ENCODE assay signal across 29 cellular contexts in the genomic region with DNA sequence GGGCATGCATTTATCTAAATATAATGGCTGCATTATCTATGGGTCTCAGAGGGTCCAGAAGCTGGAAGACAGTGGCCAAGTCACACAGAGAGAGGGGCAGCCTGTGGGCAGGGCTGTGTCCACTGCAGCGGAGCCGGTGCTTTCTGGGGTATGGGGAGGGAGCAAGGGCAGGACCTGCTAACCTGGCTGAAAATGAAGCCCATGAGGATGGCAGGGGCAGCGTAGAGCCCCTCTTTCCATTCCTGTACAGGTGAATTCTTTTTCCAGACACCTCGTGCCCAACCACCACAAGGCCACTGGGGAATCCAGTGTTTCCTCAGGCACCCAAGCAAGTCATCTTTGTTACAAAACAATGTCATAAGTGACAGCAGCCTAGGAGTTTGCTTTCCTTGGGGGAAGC.
"Had no signal": no experiment of that assay in that cellular context is flagged by ENCODE, and none has a peak within 500 bp of the region (broad histone marks: within the 10 kb centered on the region; RNA-seq: fewer than 3 reads in every experiment).

No MANE protein-coding gene starts in this region.

- ATAC-seq: activated CD4-positive, CD25-positive, alpha-beta regulatory T cell treated with anti-CD3 and anti-CD28 coated beads, Interleukin-2, amount 50 U/mL, for 24 hours; activated CD8-positive, alpha-beta T cell treated with anti-CD3 and anti-CD28 coated beads for 36 hours; activated T-cell treated with anti-CD3 and anti-CD28 coated beads, Interleukin-2, amount 50 U/mL, for 72 hours; esophagus mucosa; foreskin keratinocyte; gastrocnemius medialis; T-helper 17 cell had no signal

- H3K36me3 Mint-ChIP-seq: activated naive CD8-positive, alpha-beta T cell had no signal

- DNase-seq: activated B cell treated with CpG ODN at 0.5 μM for 24 hours; activated CD4-positive, alpha-beta T cell treated with anti-CD3 and anti-CD28 coated beads for 48 hours; activated CD4-positive, alpha-beta T cell treated with anti-CD3 and anti-CD28 coated beads, Interleukin-2, amount 50 U/mL, for 1 hour; activated CD4-positive, alpha-beta T cell treated with anti-CD3 and anti-CD28 coated beads, Interleukin-2, amount 50 U/mL, for 48 hours; activated CD8-positive, alpha-beta memory T cell treated with anti-CD3 and anti-CD28 coated beads for 24 hours; activated CD8-positive, alpha-beta memory T cell treated with anti-CD3 and anti-CD28 coated beads, Interleukin-2, amount 50 U/mL, for 4 hours; activated CD8-positive, alpha-beta T cell treated with anti-CD3 and anti-CD28 coated beads for 36 hours; activated gamma-delta T cell treated with Interleukin-2 at 50 U/mL for 16 hours; activated naive CD4-positive, alpha-beta T cell treated with anti-CD3 and anti-CD28 coated beads, Interleukin-2, amount 50 U/mL, for 16 hours; activated naive CD4-positive, alpha-beta T cell treated with Interleukin-2 at 50 U/mL for 16 hours; activated T-cell treated with anti-CD3 and anti-CD28 coated beads for 4 hours; activated T-cell treated with anti-CD3 and anti-CD28 coated beads, Interleukin-2, amount 50 U/mL, for 24 hours; activated T-cell treated with anti-CD3 and anti-CD28 coated beads, Interleukin-2, amount 50 U/mL, for 72 hours; amniotic stem cell; anterior cingulate cortex; brain microvascular endothelial cell; effector memory CD4-positive, alpha-beta T cell; endodermal cell; foreskin keratinocyte; gastrocnemius medialis; T-helper 1 cell; T-helper 17 cell; T1000; WERI-Rb-1 had no signal

- H3K27ac Mint-ChIP-seq: activated B cell treated with CpG ODN at 0.5 μM for 24 hours; activated CD8-positive, alpha-beta T cell treated with anti-CD3 and anti-CD28 coated beads for 36 hours; activated naive CD8-positive, alpha-beta T cell; activated T-cell treated with anti-CD3 and anti-CD28 coated beads, Interleukin-2, amount 50 U/mL, for 24 hours; activated T-cell treated with anti-CD3 and anti-CD28 coated beads, Interleukin-2, amount 50 U/mL, for 72 hours; endodermal cell; T-helper 17 cell; T-helper 2 cell treated with Interferon-gamma antibody and Interleukin-4, amounts not matched to agents 5 μg/mL and 100 μg/mL, for 36 hours had no signal

- H3K27me3 Mint-ChIP-seq: activated B cell treated with CpG ODN at 0.5 μM for 24 hours had no signal

- H3K9me3 Mint-ChIP-seq: activated B cell treated with CpG ODN at 0.5 μM for 24 hours; activated CD8-positive, alpha-beta T cell treated with anti-CD3 and anti-CD28 coated beads for 36 hours; activated T-cell treated with anti-CD3 and anti-CD28 coated beads, Interleukin-2, amount 50 U/mL, for 24 hours; activated T-cell treated with anti-CD3 and anti-CD28 coated beads, Interleukin-2, amount 50 U/mL, for 72 hours; central memory CD8-positive, alpha-beta T cell; T-helper 2 cell treated with Interferon-gamma antibody and Interleukin-4, amounts not matched to agents 5 μg/mL and 100 μg/mL, for 36 hours had no signal

- H3K4me1 Mint-ChIP-seq: activated B cell treated with CpG ODN at 0.5 μM for 24 hours; central memory CD8-positive, alpha-beta T cell; T-helper 17 cell had no signal

- H3K4me3 Mint-ChIP-seq: activated B cell treated with CpG ODN at 0.5 μM for 24 hours; activated CD8-positive, alpha-beta T cell treated with anti-CD3 and anti-CD28 coated beads for 36 hours; activated naive CD8-positive, alpha-beta T cell; activated T-cell treated with anti-CD3 and anti-CD28 coated beads, Interleukin-2, amount 50 U/mL, for 24 hours; activated T-cell treated with anti-CD3 and anti-CD28 coated beads, Interleukin-2, amount 50 U/mL, for 72 hours; central memory CD8-positive, alpha-beta T cell; endodermal cell; T-helper 17 cell; T-helper 2 cell treated with Interferon-gamma antibody and Interleukin-4, amounts not matched to agents 5 μg/mL and 100 μg/mL, for 36 hours had no signal
